In the genomic region with DNA sequence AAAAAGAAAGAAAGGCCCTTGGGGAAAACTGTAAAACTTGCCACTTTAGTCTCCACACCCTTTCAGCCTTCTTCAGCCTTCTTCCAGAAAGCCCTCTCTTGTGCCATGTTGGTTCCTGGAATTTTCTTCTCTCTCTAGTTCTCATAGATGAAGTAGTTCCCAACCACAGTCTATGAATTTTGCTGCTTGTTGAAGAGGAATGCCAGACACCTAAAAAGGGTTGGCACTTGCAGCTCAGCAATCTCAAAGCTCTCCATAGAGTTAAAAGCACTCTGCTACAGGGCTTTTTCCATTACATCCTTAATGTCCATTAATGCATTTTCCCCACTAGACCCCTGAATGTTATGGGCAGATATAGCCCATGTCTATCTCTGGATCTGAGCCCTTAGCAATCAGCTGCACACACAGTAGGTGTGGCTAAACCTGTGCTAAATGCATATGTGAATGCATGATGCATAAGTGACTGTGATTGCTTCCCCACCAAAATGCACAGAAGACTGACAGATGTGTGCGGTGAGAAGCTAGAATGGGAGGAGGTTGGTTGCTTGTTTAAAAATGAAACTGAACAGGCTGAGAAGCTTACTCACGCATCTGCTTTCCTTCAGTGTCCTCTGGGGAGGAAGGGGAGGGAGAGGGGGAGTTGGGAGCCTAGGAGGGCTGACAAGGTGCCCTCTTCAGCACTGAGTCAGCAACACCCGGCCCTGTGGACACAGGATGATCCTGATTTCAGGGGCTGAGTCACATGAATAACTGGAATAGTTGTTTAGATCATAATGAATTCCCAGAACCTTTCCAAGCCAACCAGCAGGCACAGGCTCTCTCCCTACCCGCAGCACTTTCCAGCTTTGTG, we compare ENCODE assay signal across 8 cellular contexts.
DNase-seq lines count a peak whose midpoint lies in the region; ATAC-seq and TF ChIP-seq lines count a peak whose summit lies in the region.

No MANE protein-coding gene starts in this region.

- H3K9ac ChIP-seq in Karpas-422 (ENCODE audit: low read length): no peak overlapping the region

- H2AFZ ChIP-seq in Karpas-422 (ENCODE audit: low read length): no peak overlapping the region

- intact Hi-C loops in tibial artery (cut with DNase I; ENCODE audit: low total_unique reads): no loop called here

- ATAC-seq in HG02763 (IDR thresholded peaks at IDR 0.05; ENCODE audit: unreplicated experiment): peak; percentile 48
- ATAC-seq in lung (ENCODE audit: insufficient read depth, low FRiP score): peak; percentile 83

- H3K27ac ChIP-seq in lung (ENCODE audit: low read depth in 1 of 2, low read length in 1 of 2): peak overlapping the region; percentile 57 to 91
- H3K27ac ChIP-seq in tibial artery: peak overlapping the region; percentile 66 to 75
- H3K27ac ChIP-seq in Karpas-422 (ENCODE audit: low read length): no peak overlapping the region

- no peaks in the 10 kb centered on the region for H3K27me3 ChIP-seq in lung (ENCODE audit: control insufficient read depth, insufficient read depth)
- no peaks in the 10 kb centered on the region for H3K27me3 ChIP-seq in tibial artery
- H3K27me3 ChIP-seq in Karpas-422 (ENCODE audit: low read length): no peaks in the 10 kb centered on the region

- H3K9me3 ChIP-seq in lung (ENCODE audit: control insufficient read depth in 2 of 2, insufficient read depth in 1 of 2, low read length in 1 of 2) (no peaks in the 10 kb centered on the region), tibial artery (no peaks in the 10 kb centered on the region), Karpas-422 (ENCODE audit: low read length) (no peaks in the 10 kb centered on the region)

- peak overlapping the region; percentile 53 for H3K4me3 Mint-ChIP-seq in chondrocyte (ENCODE audit: unreplicated experiment)

- no peaks in the 10 kb centered on the region for H3K9me3 Mint-ChIP-seq in chondrocyte (ENCODE audit: low read depth)

- H4K20me1 ChIP-seq in Karpas-422 (ENCODE audit: insufficient read depth, low read depth, low read length): no peaks in the 10 kb centered on the region

- no peak overlapping the region for H3K4me3 ChIP-seq in lung
- H3K4me3 ChIP-seq in tibial artery: peak overlapping the region; percentile 21 to 23
- no peak overlapping the region for H3K4me3 ChIP-seq in Karpas-422 (ENCODE audit: low read length)

- peak; percentile 18 for TF ChIP-seq CTCF in chondrocyte (IDR thresholded peaks at IDR 0.05)
- no peak for TF ChIP-seq CTCF in lung (IDR thresholded peaks at IDR 0.05; ENCODE audit: control extremely low read depth, extremely low read depth)
- TF ChIP-seq CTCF in tibial artery (IDR thresholded peaks at IDR 0.05): no peak

- no peak overlapping the region for H3K4me2 ChIP-seq in Karpas-422 (ENCODE audit: low read depth, low read length, poor library complexity, severe bottlenecking)

- no peaks in the 10 kb centered on the region for H3K27me3 Mint-ChIP-seq in chondrocyte (ENCODE audit: low read depth)

- peaks cover 45% of the 10 kb centered on the region for H3K4me1 Mint-ChIP-seq in chondrocyte (ENCODE audit: low read depth)

- no peaks in the 10 kb centered on the region for H3K36me3 Mint-ChIP-seq in chondrocyte (ENCODE audit: low read depth)

- H3K36me3 ChIP-seq in lung (ENCODE audit: control insufficient read depth in 2 of 2, insufficient read depth in 2 of 2, low read length in 2 of 2) (no peaks in the 10 kb centered on the region), tibial artery (no peaks in the 10 kb centered on the region), Karpas-422 (ENCODE audit: insufficient read depth, low read length) (no peaks in the 10 kb centered on the region)

- WGBS in lung, 2 donors: 26 to 35% methylated on average over 4 of the region's 4 CpGs

- H3K27ac Mint-ChIP-seq in chondrocyte (ENCODE audit: unreplicated experiment): peak overlapping the region; percentile 70

- DNase-seq in stimulated activated CD4-positive, alpha-beta T cell treated with anti-CD3 and anti-CD28 coated beads, Interleukin-15, amount 100 ng/mL, for 24 hours: peak; percentile 17
- DNase-seq in stimulated activated CD4-positive, alpha-beta T cell treated with anti-CD3 and anti-CD28 coated beads, Interleukin-4, amount 100 ng/mL, for 4 hours: no peak
- DNase-seq in NCI-H510A treated with DMSO at 0.1 percent for 48 hours (lab: John Stamatoyannopoulos, UW): peak; percentile 31
- no peak for DNase-seq in chondrocyte (ENCODE audit: low spot score)
- peak; percentile 60 for DNase-seq in lung (ENCODE audit: low spot score)
- peak; percentile 87 for DNase-seq in tibial artery
- DNase-seq in Karpas-422: no peak

- H3K9me2 ChIP-seq in Karpas-422 (replicated peaks; ENCODE audit: insufficient read depth, low read length): no peaks in the 10 kb centered on the region

- no peaks in the 10 kb centered on the region for H3K79me2 ChIP-seq in Karpas-422 (ENCODE audit: low read length)

- peaks cover 8 to 13% of the 10 kb centered on the region in 2 donors for H3K4me1 ChIP-seq in lung (ENCODE audit: control insufficient read depth in 2 of 2, insufficient read depth in 2 of 2, low read length in 2 of 2)
- peaks cover 5 to 41% (median 23%) of the 10 kb centered on the region in 4 donors for H3K4me1 ChIP-seq in tibial artery
- H3K4me1 ChIP-seq in Karpas-422 (ENCODE audit: low read length): peaks cover 7% of the 10 kb centered on the region

Comparison
In these comparisons a context has a peak if more than half of its experiments do, and no peak if none do; other contexts are left out.
1. DNase-seq: peak in stimulated activated CD4-positive, alpha-beta T cell treated with anti-CD3 and anti-CD28 coated beads, Interleukin-15, amount 100 ng/mL, for 24 hours (single experiment), NCI-H510A treated with DMSO at 0.1 percent for 48 hours (single experiment), lung (single experiment) and tibial artery (2 of 2); none in stimulated activated CD4-positive, alpha-beta T cell treated with anti-CD3 and anti-CD28 coated beads, Interleukin-4, amount 100 ng/mL, for 4 hours (0 of 2), chondrocyte (single experiment) and Karpas-422 (single experiment).
2. H3K4me3 ChIP-seq: peak in tibial artery (2 of 2); none in lung (single experiment) and Karpas-422 (single experiment).